39 cellular contexts compared by ENCODE assay signal in genomic region chr6:79135973-79136470, GRCh38.
"Had no signal": no experiment of that assay in that cellular context is flagged by ENCODE, and none has a peak within 500 bp of the region (broad histone marks: within the 10 kb centered on the region; RNA-seq: fewer than 3 reads in every experiment).

No MANE protein-coding gene starts in this region.

- H3K27ac Mint-ChIP-seq: activated naive CD4-positive, alpha-beta T cell treated with anti-CD3 and anti-CD28 coated beads for 36 hours; activated naive CD4-positive, alpha-beta T cell treated with anti-CD3 and anti-CD28 coated beads, Interleukin-2, amount 10 ng/mL, durations not matched to agents 7 days and 5 days; activated naive CD4-positive, alpha-beta T cell treated with anti-CD3 and anti-CD28 coated beads, Interleukin-2, amount 50 U/mL, for 24 hours; activated naive CD4-positive, alpha-beta T cell treated with anti-CD3 and anti-CD28 coated beads, Interleukin-2, amount 50 U/mL, for 72 hours; activated naive CD8-positive, alpha-beta T cell; activated naive CD8-positive, alpha-beta T cell treated with anti-CD3 and anti-CD28 coated beads for 36 hours; activated naive CD8-positive, alpha-beta T cell treated with anti-CD3 and anti-CD28 coated beads, Interleukin-2, amount 10 ng/mL, durations not matched to agents 7 days and 5 days; activated naive CD8-positive, alpha-beta T cell treated with anti-CD3 and anti-CD28 coated beads, Interleukin-2, amount 50 U/mL, for 24 hours; activated T-cell treated with anti-CD3 and anti-CD28 coated beads, Interleukin-2, amount 50 U/mL, for 24 hours; activated T-cell treated with anti-CD3 and anti-CD28 coated beads, Interleukin-2, amount 50 U/mL, for 72 hours; activated T-helper 1 cell treated with anti-CD3 and anti-CD28 coated beads, Interleukin-12 subunit alpha, Interleukin-12 subunit beta, Interleukin-2, Interleukin-4 antibody, amounts not matched to agents 30 ng/mL and 10 ng/mL and 1 ng/mL, durations not matched to agents 14 hours and 24 hours and 36 hours; activated T-helper 17 cell treated with anti-CD3 and anti-CD28 coated beads, Interleukin-2, amount 50 U/mL, for 72 hours; activated T-helper 2 cell treated with anti-CD3 and anti-CD28 coated beads, Interferon-gamma antibody, Interleukin-2, Interleukin-4, amounts not matched to agents 10 μg/mL and 5 μg/mL and 100 μg/mL, durations not matched to agents 14 hours and 24 hours and 36 hours; brain had no signal

- H3K9me3 ChIP-seq: adrenal gland had no signal

- H3K4me1 ChIP-seq: adrenal gland, ascending aorta, body of pancreas, breast epithelium had no signal

- ATAC-seq: activated naive CD4-positive, alpha-beta T cell treated with anti-CD3 and anti-CD28 coated beads, Interleukin-2, amount 50 U/mL, for 72 hours; activated naive CD8-positive, alpha-beta T cell treated with anti-CD3 and anti-CD28 coated beads, Interleukin-2, amount 50 U/mL, for 24 hours; activated T-cell treated with anti-CD3 and anti-CD28 coated beads, Interleukin-2, amount 50 U/mL, for 4 hours; activated T-cell treated with anti-CD3 and anti-CD28 coated beads, Interleukin-2, amount 50 U/mL, for 72 hours; activated T-helper 17 cell treated with anti-CD3 and anti-CD28 coated beads, Interleukin-2, amount 50 U/mL, for 72 hours; body of pancreas had no signal

- H3K4me3 Mint-ChIP-seq: activated naive CD4-positive, alpha-beta T cell treated with anti-CD3 and anti-CD28 coated beads for 36 hours; activated naive CD4-positive, alpha-beta T cell treated with anti-CD3 and anti-CD28 coated beads, Interleukin-2, amount 10 ng/mL, durations not matched to agents 7 days and 5 days; activated naive CD4-positive, alpha-beta T cell treated with anti-CD3 and anti-CD28 coated beads, Interleukin-2, amount 50 U/mL, for 24 hours; activated naive CD8-positive, alpha-beta T cell; activated naive CD8-positive, alpha-beta T cell treated with anti-CD3 and anti-CD28 coated beads for 36 hours; activated naive CD8-positive, alpha-beta T cell treated with anti-CD3 and anti-CD28 coated beads, Interleukin-2, amount 10 ng/mL, durations not matched to agents 7 days and 5 days; activated naive CD8-positive, alpha-beta T cell treated with anti-CD3 and anti-CD28 coated beads, Interleukin-2, amount 50 U/mL, for 24 hours; activated T-cell treated with anti-CD3 and anti-CD28 coated beads, Interleukin-2, amount 50 U/mL, for 24 hours; activated T-cell treated with anti-CD3 and anti-CD28 coated beads, Interleukin-2, amount 50 U/mL, for 4 hours; activated T-cell treated with anti-CD3 and anti-CD28 coated beads, Interleukin-2, amount 50 U/mL, for 72 hours; activated T-helper 1 cell treated with anti-CD3 and anti-CD28 coated beads, Interleukin-12 subunit alpha, Interleukin-12 subunit beta, Interleukin-2, Interleukin-4 antibody, amounts not matched to agents 30 ng/mL and 10 ng/mL and 1 ng/mL, durations not matched to agents 14 hours and 24 hours and 36 hours; activated T-helper 17 cell treated with anti-CD3 and anti-CD28 coated beads, Interleukin-2, amount 50 U/mL, for 72 hours; brain; central memory CD8-positive, alpha-beta T cell had no signal

- H3K27me3 Mint-ChIP-seq: activated naive CD8-positive, alpha-beta T cell treated with anti-CD3 and anti-CD28 coated beads, Interleukin-2, amount 10 ng/mL, durations not matched to agents 7 days and 5 days; brain had no signal

- H3K27ac ChIP-seq: adrenal gland, ascending aorta, body of pancreas, brain microvascular endothelial cell, breast epithelium, cardiac muscle cell had no signal

- H3K4me1 Mint-ChIP-seq: activated naive CD4-positive, alpha-beta T cell treated with anti-CD3 and anti-CD28 coated beads, Interleukin-2, amount 10 ng/mL, durations not matched to agents 7 days and 5 days; activated naive CD4-positive, alpha-beta T cell treated with anti-CD3 and anti-CD28 coated beads, Interleukin-2, amount 50 U/mL, for 24 hours; activated naive CD8-positive, alpha-beta T cell treated with anti-CD3 and anti-CD28 coated beads for 36 hours; activated naive CD8-positive, alpha-beta T cell treated with anti-CD3 and anti-CD28 coated beads, Interleukin-2, amount 10 ng/mL, durations not matched to agents 7 days and 5 days; activated naive CD8-positive, alpha-beta T cell treated with anti-CD3 and anti-CD28 coated beads, Interleukin-2, amount 50 U/mL, for 24 hours; activated T-helper 17 cell treated with anti-CD3 and anti-CD28 coated beads, Interleukin-2, amount 50 U/mL, for 72 hours; brain; central memory CD8-positive, alpha-beta T cell had no signal

- FAIRE-seq: astrocyte, bronchial epithelial cell had no signal

- DNase-seq: activated effector memory CD4-positive, alpha-beta T cell treated with anti-CD3 and anti-CD28 coated beads, Interleukin-2, amount 50 U/mL, for 16 hours; activated effector memory CD4-positive, alpha-beta T cell treated with Interleukin-2 at 50 U/mL for 16 hours; activated gamma-delta T cell; activated gamma-delta T cell treated with Interleukin-2 at 50 U/mL for 16 hours; activated naive CD4-positive, alpha-beta T cell; activated naive CD4-positive, alpha-beta T cell treated with anti-CD3 and anti-CD28 coated beads for 36 hours; activated naive CD4-positive, alpha-beta T cell treated with anti-CD3 and anti-CD28 coated beads, Interleukin-2, amount 10 ng/mL, durations not matched to agents 7 days and 5 days; activated naive CD4-positive, alpha-beta T cell treated with anti-CD3 and anti-CD28 coated beads, Interleukin-2, amount 50 U/mL, for 16 hours; activated naive CD4-positive, alpha-beta T cell treated with Interleukin-2 at 50 U/mL for 16 hours; activated naive CD8-positive, alpha-beta T cell treated with anti-CD3 and anti-CD28 coated beads for 36 hours; activated naive CD8-positive, alpha-beta T cell treated with anti-CD3 and anti-CD28 coated beads, Interleukin-2, amount 10 ng/mL, durations not matched to agents 7 days and 5 days; activated naive CD8-positive, alpha-beta T cell treated with anti-CD3 and anti-CD28 coated beads, Interleukin-2, amount 50 U/mL, for 24 hours; activated T-cell treated with anti-CD3 and anti-CD28 coated beads, Interleukin-2, amount 50 U/mL, for 24 hours; activated T-cell treated with anti-CD3 and anti-CD28 coated beads, Interleukin-2, amount 50 U/mL, for 4 hours; activated T-cell treated with anti-CD3 and anti-CD28 coated beads, Interleukin-2, amount 50 U/mL, for 48 hours; activated T-cell treated with anti-CD3 and anti-CD28 coated beads, Interleukin-2, amount 50 U/mL, for 72 hours; adrenal gland; amniotic stem cell; amygdala; anterior cingulate cortex; aorta; body of pancreas; brain microvascular endothelial cell; caudate nucleus; central memory CD4-positive, alpha-beta T cell; cerebellar nuclear complex had no signal

- H3K4me3 ChIP-seq: adrenal gland, ascending aorta, body of pancreas, breast epithelium, cardiac muscle cell had no signal

- H3K27me3 ChIP-seq: adrenal gland, ascending aorta, body of pancreas, brain microvascular endothelial cell, breast epithelium, cardiac muscle cell had no signal

- H3K36me3 Mint-ChIP-seq: activated naive CD4-positive, alpha-beta T cell treated with anti-CD3 and anti-CD28 coated beads, Interleukin-2, amount 10 ng/mL, durations not matched to agents 7 days and 5 days; activated naive CD8-positive, alpha-beta T cell treated with anti-CD3 and anti-CD28 coated beads, Interleukin-2, amount 10 ng/mL, durations not matched to agents 7 days and 5 days had no signal

- H3K36me3 ChIP-seq: adrenal gland, ascending aorta, brain microvascular endothelial cell, breast epithelium, cardiac muscle cell had no signal
